In the genomic region with DNA sequence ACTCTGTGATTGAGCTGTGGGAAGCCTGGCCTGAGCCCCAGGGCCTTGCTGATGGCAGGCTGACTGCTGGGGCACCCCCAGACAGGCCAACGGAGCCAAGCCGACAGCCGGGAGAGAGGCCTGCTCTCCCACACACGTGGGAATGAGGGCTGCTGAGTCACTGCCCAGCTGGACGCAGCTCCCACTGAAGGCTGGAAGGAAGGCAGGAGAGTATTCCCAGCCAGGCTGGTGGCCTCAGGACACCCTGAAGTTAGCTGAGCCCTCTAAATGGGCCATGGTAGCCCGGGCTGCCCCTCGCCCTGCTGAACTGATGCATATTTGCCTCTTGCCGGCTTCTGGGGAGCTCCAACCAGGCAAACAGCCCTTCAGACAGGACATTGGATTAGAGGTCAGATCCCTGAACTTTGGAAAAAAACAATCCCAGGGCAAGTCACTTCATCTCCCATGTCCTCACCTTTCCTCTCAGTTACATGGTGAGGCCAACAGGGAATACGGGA, we compare ENCODE assay signal across 10 cellular contexts.
DNase-seq lines count a peak whose midpoint lies in the region; ATAC-seq and TF ChIP-seq lines count a peak whose summit lies in the region.
"Had no signal": no experiment of that assay in that cellular context is flagged by ENCODE, and none has a peak within 500 bp of the region (broad histone marks: within the 10 kb centered on the region; RNA-seq: fewer than 3 reads in every experiment).

No MANE protein-coding gene starts in this region.

- no peak for ATAC-seq in CD4-positive, CD25-positive, alpha-beta regulatory T cell (ENCODE audit: low read depth in 2 of 2)
- ATAC-seq in Right ventricle myocardium superior (ENCODE audit: poor library complexity): peak; percentile 95
- ATAC-seq in HG03139 (IDR thresholded peaks at IDR 0.05; ENCODE audit: unreplicated experiment): no peak

- TF ChIP-seq CTCF in prostate gland (IDR thresholded peaks at IDR 0.05) (no peak), endothelial cell (IDR thresholded peaks at IDR 0.05; ENCODE audit: unreplicated experiment) (no peak)

- no peak overlapping the region for H3K4me3 Mint-ChIP-seq in CD4-positive, CD25-positive, alpha-beta regulatory T cell
- H3K4me3 Mint-ChIP-seq in endothelial cell (ENCODE audit: unreplicated experiment): no peak overlapping the region
- H3K4me3 Mint-ChIP-seq: natural killer cell treated with Interleukin-12 subunit alpha and Interleukin-12 subunit beta and Interleukin-15 and Interleukin-18, amount 100 ng/mL, for 72 hours had no signal

- peaks cover 11% of the 10 kb centered on the region for H3K4me1 ChIP-seq in CD4-positive, CD25-positive, alpha-beta regulatory T cell (ENCODE audit: control insufficient read depth, insufficient read depth, low read length, poor library complexity, severe bottlenecking)
- H3K4me1 ChIP-seq in prostate gland (replicated peaks): no peaks in the 10 kb centered on the region

- H3K4me1 Mint-ChIP-seq in CD4-positive, CD25-positive, alpha-beta regulatory T cell: peaks cover 5 to 11% (median 8%) of the 10 kb centered on the region in 4 donors
- H3K4me1 Mint-ChIP-seq in endothelial cell (ENCODE audit: unreplicated experiment): peaks cover 3% of the 10 kb centered on the region

- H3K27ac ChIP-seq in CD4-positive, CD25-positive, alpha-beta regulatory T cell (ENCODE audit: insufficient read depth, low read length, poor library complexity, severe bottlenecking): no peak overlapping the region
- H3K27ac ChIP-seq in prostate gland: peak overlapping the region; percentile 70 to 78
- H3K27ac ChIP-seq: VCaP had no signal

- no peak for DNase-seq in CD4-positive, CD25-positive, alpha-beta regulatory T cell
- DNase-seq in SW480 (ENCODE audit: low spot score) (peak; percentile 63), Right ventricle myocardium superior (peak; percentile 88), prostate gland (ENCODE audit: low spot score) (peak; percentile 48), endothelial cell (ENCODE audit: low spot score) (no peak), SIG-M5 (lab: John Stamatoyannopoulos, UW) (no peak), NCI-H1436 treated with DMSO at 0.1 percent for 48 hours (lab: John Stamatoyannopoulos, UW) (no peak)

- no peaks in the 10 kb centered on the region for H3K27me3 ChIP-seq in CD4-positive, CD25-positive, alpha-beta regulatory T cell (ENCODE audit: control insufficient read depth, insufficient read depth, low read length)
- no peaks in the 10 kb centered on the region for H3K27me3 ChIP-seq in prostate gland (replicated peaks; ENCODE audit: insufficient read depth)

- WGBS in prostate gland: 18% methylated on average over 9 of the region's 9 CpGs

- no peaks in the 10 kb centered on the region for H3K9me3 ChIP-seq in CD4-positive, CD25-positive, alpha-beta regulatory T cell (ENCODE audit: control insufficient read depth in 2 of 2, low read length in 2 of 2)
- no peaks in the 10 kb centered on the region for H3K9me3 ChIP-seq in prostate gland

- TF ChIP-seq POLR2A in prostate gland (IDR thresholded peaks at IDR 0.05): peak; percentile 13

- peak overlapping the region in 2 of 3 donors; percentile 32 to 70 for H3K27ac Mint-ChIP-seq in CD4-positive, CD25-positive, alpha-beta regulatory T cell
- no peak overlapping the region for H3K27ac Mint-ChIP-seq in endothelial cell (ENCODE audit: unreplicated experiment)
- H3K27ac Mint-ChIP-seq: natural killer cell treated with Interleukin-12 subunit alpha and Interleukin-12 subunit beta and Interleukin-15 and Interleukin-18, amount 100 ng/mL, for 72 hours had no signal

- no peaks in the 10 kb centered on the region for H3K36me3 Mint-ChIP-seq in CD4-positive, CD25-positive, alpha-beta regulatory T cell
- no peaks in the 10 kb centered on the region for H3K36me3 Mint-ChIP-seq in endothelial cell (ENCODE audit: low read depth, unreplicated experiment)

- intact Hi-C loops in Right ventricle myocardium superior (cut with DNase I): no loop called here
- intact Hi-C loops in prostate gland (cut with DNase I): loop anchor here (2.0 to 5.0 kb wide), 3 partner anchors 76 to 123 kb away; no protein-coding TSS in a partner anchor

- no peak overlapping the region for H3K4me3 ChIP-seq in CD4-positive, CD25-positive, alpha-beta regulatory T cell (ENCODE audit: low read depth, low read length)
- H3K4me3 ChIP-seq in prostate gland: no peak overlapping the region

- H3K27me3 Mint-ChIP-seq in CD4-positive, CD25-positive, alpha-beta regulatory T cell: peaks cover 6% of the 10 kb centered on the region
- peaks cover 7% of the 10 kb centered on the region for H3K27me3 Mint-ChIP-seq in endothelial cell (ENCODE audit: unreplicated experiment)

- H3K9me3 Mint-ChIP-seq in CD4-positive, CD25-positive, alpha-beta regulatory T cell: peaks cover 0 to 3% (median 1%) of the 10 kb centered on the region in 7 donors
- H3K9me3 Mint-ChIP-seq in endothelial cell (ENCODE audit: unreplicated experiment): no peaks in the 10 kb centered on the region
- H3K9me3 Mint-ChIP-seq: natural killer cell treated with Interleukin-12 subunit alpha and Interleukin-12 subunit beta and Interleukin-15 and Interleukin-18, amount 100 ng/mL, for 72 hours had no signal

- H3K36me3 ChIP-seq in CD4-positive, CD25-positive, alpha-beta regulatory T cell (ENCODE audit: control insufficient read depth, insufficient read depth, low read length): no peaks in the 10 kb centered on the region
- no peaks in the 10 kb centered on the region for H3K36me3 ChIP-seq in prostate gland

Comparison
In these comparisons a context has a peak if more than half of its experiments do, and no peak if none do; other contexts are left out.
1. DNase-seq: peak in SW480 (single experiment), Right ventricle myocardium superior (single experiment) and prostate gland (single experiment); none in CD4-positive, CD25-positive, alpha-beta regulatory T cell (0 of 3), endothelial cell (single experiment), SIG-M5 (single experiment) and NCI-H1436 treated with DMSO at 0.1 percent for 48 hours (single experiment).